Comparison of ENCODE assay signal across 23 cellular contexts in the genomic region with DNA sequence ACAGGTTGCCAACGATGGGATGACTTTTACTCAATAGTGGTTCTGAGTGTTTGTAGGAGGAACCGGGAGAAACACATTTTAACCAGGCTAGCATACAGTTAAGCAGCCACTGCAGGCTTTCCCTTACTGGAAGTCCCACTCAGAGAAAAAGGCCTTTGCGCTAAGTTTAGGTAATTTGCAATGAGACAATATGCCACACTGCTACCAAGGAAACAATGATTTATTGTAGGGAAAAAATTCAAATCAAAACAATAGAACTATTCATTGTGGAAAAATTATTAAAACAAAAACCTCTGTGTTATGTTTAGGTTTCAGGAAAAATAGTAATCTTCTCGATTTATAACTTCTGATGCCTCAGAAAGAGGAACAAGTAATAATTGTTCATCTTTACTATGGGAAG. TPM values are rescaled to one million over a fixed set of nuclear protein-coding genes. Genes with fewer than 3 reads are reported as not detected.
A peak's percentile ranks its signal among the peaks of the same experiment; 100 is the strongest.
DNase-seq lines count a peak whose midpoint lies in the region; ATAC-seq, FAIRE-seq and TF ChIP-seq lines count a peak whose summit lies in the region.
"Had no signal": no experiment of that assay in that cellular context is flagged by ENCODE, and none has a peak within 500 bp of the region (broad histone marks: within the 10 kb centered on the region; RNA-seq: fewer than 3 reads in every experiment).

No MANE protein-coding gene starts in this region.

- DNase-seq in COLO829 (ENCODE audit: low spot score), result peak; percentile 78
- peak; percentile 15 for DNase-seq in mammary epithelial cell
- DNase-seq in frontal cortex (ENCODE audit: low spot score in 2 of 2), result no peak
- DNase-seq in neural progenitor cell (ENCODE audit: low spot score), result no peak
- no peak for DNase-seq in ureter (ENCODE audit: low spot score)
- no peak for DNase-seq in NCI-H1092 treated with DMSO at 0.1 percent for 48 hours (lab: John Stamatoyannopoulos, UW)
- DNase-seq: CD8-positive, alpha-beta T cell; DMS79; Kasumi-1; NCI-H1105 treated with DMSO at 0.1 percent for 48 hours; NCI-H1694; NCI-H2081 treated with DMSO at 0.1 percent for 48 hours; NCI-H748 treated with DMSO at 0.1 percent for 48 hours; OCI-M1; SHP77; SK-N-SH had no signal

- no peak for TF ChIP-seq CTCF in mammary epithelial cell (conservative IDR thresholded peaks at IDR 0.05 in 1 of 2, IDR thresholded peaks at IDR 0.05 in 1 of 2; ENCODE audit: extremely low read depth in 1 of 2, insufficient read depth in 1 of 2, low read depth in 1 of 2, low read length in 2 of 2)
- TF ChIP-seq CTCF in neural progenitor cell (IDR thresholded peaks at IDR 0.05), result no peak

- no peaks in the 10 kb centered on the region for H3K4me1 Mint-ChIP-seq in neural progenitor cell

- peak overlapping the region; percentile 7 for H2AFZ ChIP-seq in mammary epithelial cell (ENCODE audit: low read depth, low read length)
- peak overlapping the region; percentile 17 for H2AFZ ChIP-seq in neural progenitor cell (replicated peaks)

- no peak overlapping the region for H3K4me3 ChIP-seq in mammary epithelial cell (replicated peaks in 1 of 3; ENCODE audit: insufficient read depth in 1 of 3, low read depth in 2 of 3, low read length in 3 of 3)
- no peak overlapping the region for H3K4me3 ChIP-seq in neural progenitor cell
- H3K4me3 ChIP-seq: BLaER1 treated with 17β-estradiol and CSF1 and Interleukin-3, amounts not matched to agents 10 nM and 100 nM; HAP-1 had no signal

- H3K27me3 ChIP-seq in mammary epithelial cell (ENCODE audit: insufficient read depth, low read length), result no peaks in the 10 kb centered on the region
- H3K27me3 ChIP-seq in neural progenitor cell, result no peaks in the 10 kb centered on the region
- H3K27me3 ChIP-seq: BLaER1 treated with 17β-estradiol and CSF1 and Interleukin-3, amounts not matched to agents 10 nM and 100 nM had no signal

- no peaks in the 10 kb centered on the region for H3F3A ChIP-seq in neural progenitor cell (ENCODE audit: low read depth)

- dilution Hi-C loops in mammary epithelial cell (cut with HindIII; ENCODE audit: low sequenced_read_pairs), result loop anchor here (5.0 kb wide), 1 partner anchor 320 kb away; no protein-coding TSS in a partner anchor

- intact Hi-C loops in mammary epithelial cell (cut with micrococcal nuclease), result no loop called here

- no peak for ATAC-seq in GM19452 (IDR thresholded peaks at IDR 0.05; ENCODE audit: unreplicated experiment)
- no peak for ATAC-seq in GM21515 (IDR thresholded peaks at IDR 0.05; ENCODE audit: unreplicated experiment)
- ATAC-seq: CD8-positive, alpha-beta T cell had no signal

- no peak overlapping the region for H3K9ac ChIP-seq in mammary epithelial cell (ENCODE audit: insufficient read depth, low read length)
- H3K9ac ChIP-seq in neural progenitor cell, result no peak overlapping the region
- H3K9ac ChIP-seq: BLaER1 treated with 17β-estradiol and CSF1 and Interleukin-3, amounts not matched to agents 10 nM and 100 nM; SK-N-SH had no signal

- 24% methylated on average over 4 of the region's 4 CpGs for WGBS in mammary epithelial cell (ENCODE audit: low coverage, missing lambda C conversion rate)

- H3K27ac ChIP-seq in mammary epithelial cell (ENCODE audit: insufficient read depth, low read depth, low read length) (no peak overlapping the region), neural progenitor cell (no peak overlapping the region)
- H3K27ac ChIP-seq: BLaER1 treated with 17β-estradiol and CSF1 and Interleukin-3, amounts not matched to agents 10 nM and 100 nM had no signal

- H3K79me2 ChIP-seq in mammary epithelial cell (ENCODE audit: insufficient read depth, low read length) (no peaks in the 10 kb centered on the region), neural progenitor cell (ENCODE audit: low read depth) (no peaks in the 10 kb centered on the region)

- H3K4me3 Mint-ChIP-seq in neural progenitor cell, result no peak overlapping the region
- H3K4me3 Mint-ChIP-seq: CD8-positive, alpha-beta T cell had no signal

- H3K4me2 ChIP-seq in mammary epithelial cell (ENCODE audit: insufficient read depth, low read depth, low read length), result no peak overlapping the region
- no peak overlapping the region for H3K4me2 ChIP-seq in neural progenitor cell
- H3K4me2 ChIP-seq: BLaER1 treated with 17β-estradiol and CSF1 and Interleukin-3, amounts not matched to agents 10 nM and 100 nM; SK-N-SH had no signal

- H3K4me1 ChIP-seq in mammary epithelial cell (ENCODE audit: insufficient read depth, low read length) (no peaks in the 10 kb centered on the region), neural progenitor cell (no peaks in the 10 kb centered on the region)
- H3K4me1 ChIP-seq: HAP-1 had no signal

- H3K9me3 ChIP-seq in mammary epithelial cell (replicated peaks; ENCODE audit: insufficient read depth, low read length), result no peaks in the 10 kb centered on the region
- no peaks in the 10 kb centered on the region for H3K9me3 ChIP-seq in neural progenitor cell (ENCODE audit: low read depth)
- H3K9me3 ChIP-seq: HAP-1, SK-N-SH had no signal

- no peak overlapping the region for H3K27ac Mint-ChIP-seq in neural progenitor cell
- H3K27ac Mint-ChIP-seq: CD8-positive, alpha-beta T cell had no signal

- peak; percentile 93 for FAIRE-seq in frontal cortex (lab: Jason Lieb, UNC)
- FAIRE-seq: A204.1, D721Med had no signal

- CTCF ChIA-PET in mammary epithelial cell (lab: Charles Lee; ENCODE audit: low non-redundant PET), result interaction anchor here (0.6 kb wide), 1 partner anchor 216 kb away, joined by 5 read pairs; no protein-coding TSS in a partner anchor

- no peaks in the 10 kb centered on the region for H3K36me3 ChIP-seq in mammary epithelial cell (ENCODE audit: insufficient read depth, low read length)
- no peaks in the 10 kb centered on the region for H3K36me3 ChIP-seq in neural progenitor cell
- H3K36me3 ChIP-seq: BLaER1 treated with 17β-estradiol and CSF1 and Interleukin-3, amounts not matched to agents 10 nM and 100 nM; HAP-1 had no signal

- no TSS peak for BruUV-seq in mammary epithelial cell (replicated peaks; lab: Mats Ljungman, UMichigan)

- no peaks in the 10 kb centered on the region for H3K36me3 Mint-ChIP-seq in neural progenitor cell
- H3K36me3 Mint-ChIP-seq: CD8-positive, alpha-beta T cell had no signal

- H4K20me1 ChIP-seq in mammary epithelial cell (ENCODE audit: insufficient read depth, low read length) (no peaks in the 10 kb centered on the region), neural progenitor cell (ENCODE audit: low read depth) (no peaks in the 10 kb centered on the region)
- H4K20me1 ChIP-seq: BLaER1 treated with 17β-estradiol and CSF1 and Interleukin-3, amounts not matched to agents 10 nM and 100 nM had no signal

- no peaks in the 10 kb centered on the region for H3K27me3 Mint-ChIP-seq in neural progenitor cell (ENCODE audit: insufficient read depth, low read depth)

- in situ Hi-C loops in mammary epithelial cell (cut with MboI; ENCODE audit: low sequenced_read_pairs in 2 of 2), result loop anchor here (10.0 kb wide), 3 partner anchors 228 to 328 kb away; no protein-coding TSS in a partner anchor

- H3K9me3 Mint-ChIP-seq in neural progenitor cell, result no peaks in the 10 kb centered on the region
- H3K9me3 Mint-ChIP-seq: CD8-positive, alpha-beta T cell had no signal

RNA-seq across cellular contexts. Expression of gene CR2, which starts 51.4 kb away (rescaled TPM):
- total RNA-seq in mammary epithelial cell (under 1 TPM in 1 of 2 donors, not detected in 1; 0.17 TPM), frontal cortex (not detected), neural progenitor cell (ENCODE audit: low replicate concordance) (0.15 TPM in 1 of 2 replicates, not detected in the other), ureter (not detected)
- 0.01 TPM for polyA plus RNA-seq in mammary epithelial cell
- not detected for polyA minus RNA-seq in mammary epithelial cell
- total RNA-seq: RPMI7951 had no signal
- polyA plus RNA-seq: SK-N-SH had no signal

Comparison
In these comparisons a context has a peak if more than half of its experiments do, and no peak if none do; other contexts are left out.
1. DNase-seq: peak in COLO829 (single experiment) and mammary epithelial cell (single experiment); none in frontal cortex (0 of 2), neural progenitor cell (single experiment), ureter (single experiment) and NCI-H1092 treated with DMSO at 0.1 percent for 48 hours (single experiment).